Comparison of ENCODE assay signal across 13 cellular contexts in genomic region chr6:29624520-29624961, GRCh38. TPM values are rescaled to one million over a fixed set of nuclear protein-coding genes. Genes with fewer than 3 reads are reported as not detected.
DNase-seq lines count a peak whose midpoint lies in the region; ATAC-seq, FAIRE-seq and TF ChIP-seq lines count a peak whose summit lies in the region.
"Had no signal": no experiment of that assay in that cellular context is flagged by ENCODE, and none has a peak within 500 bp of the region (broad histone marks: within the 10 kb centered on the region; RNA-seq: fewer than 3 reads in every experiment).

No MANE protein-coding gene starts in this region.

- peak overlapping the region in 1 of 2 experiments; percentile 62; a peak in 1 of 4 replicates for H3K9ac ChIP-seq in K562 (ENCODE audit: insufficient read depth in 1 of 2, low read depth in 2 of 2, low read length in 2 of 2)

- DNase-seq in H7 (peak; percentile 47), K562 (ENCODE audit: extremely low read depth in 1 of 4, low spot score in 3 of 4) (peak in 2 of 4 experiments; percentile 34 to 38), naive B cell (no peak), WERI-Rb-1 (no peak), NOMO-1 treated with dmso at 0.1 percent for 144 hours (lab: John Stamatoyannopoulos, UW; ENCODE audit: unreplicated experiment) (no peak)
- no peak for DNase-seq in activated CD8-positive, alpha-beta memory T cell treated with anti-CD3 and anti-CD28 coated beads, Interleukin-2, amount 50 U/mL, for 48 hours
- DNase-seq: activated naive CD8-positive, alpha-beta T cell treated with anti-CD3 and anti-CD28 coated beads for 36 hours; central memory CD4-positive, alpha-beta T cell; natural killer cell; NCI-H446 had no signal

- WGBS in K562 (ENCODE audit: insufficient coverage, low coverage, missing lambda C conversion rate) = 19% methylated on average over 3 of the region's 3 CpGs

- H4K20me1 ChIP-seq in K562 (replicated peaks; ENCODE audit: control insufficient read depth, insufficient read depth, low read length) = no peaks in the 10 kb centered on the region

- H3K27me3 Mint-ChIP-seq in naive B cell = no peaks in the 10 kb centered on the region

- TF ChIP-seq EP300 in K562 (IDR thresholded peaks at IDR 0.05; ENCODE audit: low read length) = no peak

- no peak for TF ChIP-seq CTCF in K562 (IDR thresholded peaks at IDR 0.05 in 2 of 3, conservative IDR thresholded peaks at IDR 0.05 in 1 of 3; ENCODE audit: insufficient read depth in 2 of 3, low read depth in 1 of 3, low read length in 3 of 3)
- TF ChIP-seq CTCF in WERI-Rb-1 (IDR thresholded peaks at IDR 0.05; ENCODE audit: low read depth, low read length) = no peak

- H3K9me3 ChIP-seq in K562 (replicated peaks; ENCODE audit: control insufficient read depth, insufficient read depth, low read depth, low read length) (no peaks in the 10 kb centered on the region), WERI-Rb-1 (ENCODE audit: severe bottlenecking) (no peaks in the 10 kb centered on the region)

- POLR2A ChIA-PET in K562 (lab: Yijun Ruan, JAX) = interaction anchor here (0.7 to 1.0 kb wide), 4 partner anchors 8 to 699 kb away, joined by 3 to 4 read pairs (median 3); partner anchors contain the start of gene GABBR1

- CTCF ChIA-PET in K562 (lab: Yijun Ruan, JAX; ENCODE audit: low intra/inter-chr PET ratio) = no interaction called here

- TF ChIP-seq POLR2A in K562 (conservative IDR thresholded peaks at IDR 0.05) = no peak

- H3K4me1 ChIP-seq in K562 (replicated peaks in 1 of 2; ENCODE audit: control insufficient read depth in 2 of 2, insufficient read depth in 2 of 2, low read length in 2 of 2) = peaks cover 37% of the 10 kb centered on the region in 2 experiments

- no peaks in the 10 kb centered on the region for H3K9me3 Mint-ChIP-seq in naive B cell
- H3K9me3 Mint-ChIP-seq: activated naive CD8-positive, alpha-beta T cell treated with anti-CD3 and anti-CD28 coated beads for 36 hours; natural killer cell; stimulated activated naive CD8-positive, alpha-beta T cell treated with anti-CD3 and anti-CD28 coated beads, Interleukin-15, Interleukin-2, amounts not matched to agents 100 ng/mL and 50 ng/mL, for 24 hours had no signal

- TF ChIP-seq RAD21 in K562 (CRISPR knock-in tag; conservative IDR thresholded peaks at IDR 0.05 in 1 of 2, IDR thresholded peaks at IDR 0.05 in 1 of 2) = no peak

- H3K27ac Mint-ChIP-seq in naive B cell = peak overlapping the region in 4 of 6 donors; percentile 2 to 85 (median 6)
- H3K27ac Mint-ChIP-seq: activated naive CD8-positive, alpha-beta T cell treated with anti-CD3 and anti-CD28 coated beads for 36 hours; natural killer cell; stimulated activated naive CD8-positive, alpha-beta T cell treated with anti-CD3 and anti-CD28 coated beads, Interleukin-15, Interleukin-2, amounts not matched to agents 100 ng/mL and 50 ng/mL, for 24 hours had no signal

- H3K27me3 ChIP-seq in H7 (ENCODE audit: control insufficient read depth, insufficient read depth, low read length) = no peaks in the 10 kb centered on the region
- no peaks in the 10 kb centered on the region for H3K27me3 ChIP-seq in K562 (ENCODE audit: control insufficient read depth in 2 of 2, insufficient read depth in 2 of 2, low read length in 2 of 2)
- H3K27me3 ChIP-seq in WERI-Rb-1 (ENCODE audit: insufficient read depth, low read depth, severe bottlenecking) = no peaks in the 10 kb centered on the region

- no peaks in the 10 kb centered on the region for H3K9me1 ChIP-seq in K562 (ENCODE audit: control insufficient read depth, insufficient read depth, low read length)

- no peak overlapping the region for H3K4me3 ChIP-seq in H7 (ENCODE audit: insufficient read depth, low read depth, low read length)
- H3K4me3 ChIP-seq in K562 = no peak overlapping the region
- H3K4me3 ChIP-seq in WERI-Rb-1 (ENCODE audit: low read depth, low read length) = no peak overlapping the region

- no TSS peak for BruUV-seq in K562 (replicated peaks; lab: Mats Ljungman, UMichigan)

- H3K27ac ChIP-seq in K562 (ENCODE audit: extremely low read depth, low read depth, low read length) (0 out of 3 replicates have a peak overlapping the region, but pooled peaks have one; percentile 1), WERI-Rb-1 (no peak overlapping the region)

- H3K4me3 Mint-ChIP-seq in naive B cell = no peak overlapping the region
- H3K4me3 Mint-ChIP-seq: activated naive CD8-positive, alpha-beta T cell treated with anti-CD3 and anti-CD28 coated beads for 36 hours; natural killer cell; stimulated activated naive CD8-positive, alpha-beta T cell treated with anti-CD3 and anti-CD28 coated beads, Interleukin-15, Interleukin-2, amounts not matched to agents 100 ng/mL and 50 ng/mL, for 24 hours had no signal

- in situ Hi-C loops in K562 (cut with MboI) = no loop called here

- no peak for ATAC-seq in K562
- no peak for ATAC-seq in naive B cell (ENCODE audit: low read depth in 2 of 2)
- ATAC-seq: left lobe of liver, natural killer cell had no signal

- peak overlapping the region; percentile 24; the same call in 1 of the 2 replicates for H3K4me2 ChIP-seq in K562 (ENCODE audit: insufficient read depth, low read length)

- H3K79me2 ChIP-seq in K562 (ENCODE audit: control insufficient read depth, insufficient read depth, low read length) = peaks cover 42% of the 10 kb centered on the region

- FAIRE-seq in K562 (lab: Jason Lieb, UNC) = peak; percentile 63

- intact Hi-C loops in K562 (cut with micrococcal nuclease) = no loop called here

- peaks cover 27 to 31% (median 31%) of the 10 kb centered on the region in 3 donors for H3K4me1 Mint-ChIP-seq in naive B cell

- peaks cover 3 to 39% of the 10 kb centered on the region in 2 donors for H3K36me3 Mint-ChIP-seq in naive B cell
- H3K36me3 Mint-ChIP-seq: activated naive CD8-positive, alpha-beta T cell treated with anti-CD3 and anti-CD28 coated beads for 36 hours; natural killer cell had no signal

- no peak overlapping the region for H2AFZ ChIP-seq in K562 (ENCODE audit: low read depth, low read length)

- H3K36me3 ChIP-seq in H7 (replicated peaks; ENCODE audit: control insufficient read depth, insufficient read depth, low read length) (peaks cover 34% of the 10 kb centered on the region), K562 (ENCODE audit: control insufficient read depth, insufficient read depth, low read length) (peaks cover 52% of the 10 kb centered on the region), WERI-Rb-1 (peaks cover 52% of the 10 kb centered on the region)

RNA-seq across cellular contexts. Expression of gene GABBR1, which starts 8.4 kb away (rescaled TPM):
- total RNA-seq in H7 (2014; rRNA removed; shearing (Covaris generic)) = 21.8 and 23.2 TPM in 2 replicates
- total RNA-seq in K562 (2011; cell fraction: chromatin; rRNA removed; ENCODE audit: low replicate concordance) = 315 and 347 TPM in 2 replicates
- total RNA-seq in K562 (2011; cell fraction: nucleolus; rRNA removed) = 122 and 127 TPM in 2 replicates
- total RNA-seq in K562 (2011; cell fraction: nucleoplasm; rRNA removed) = 213 and 355 TPM in 2 replicates
- total RNA-seq in K562 (2014; rRNA removed) (8.4 and 13.8 TPM in 2 replicates), K562 (2014; rRNA removed; fragmentation: Illumina TruSeq; extraction: Trizol) (13.8 and 18.0 TPM in 2 replicates), K562 (2015; rRNA removed; fragmentation: Illumina TruSeq; extraction: Trizol) (20.8 and 24.1 TPM in 2 replicates), K562 (2021) (32.0 and 43.6 TPM in 2 replicates)
- polyA plus RNA-seq in K562 (2011; rRNA removed) (32.0 and 38.1 TPM in 2 replicates), K562 (2014; fragmentation: Illumina TruSeq; extraction: Trizol) (30.7 and 39.5 TPM in 2 replicates), K562 (2014; fragmentation: Nextera tagmentation; extraction: Ambion mirVana) (1 to 10 TPM; 2.2 to 2.4 TPM), K562 (2014; rRNA removed) (42.1 and 48.3 TPM in 2 replicates), naive B cell (ENCODE audit: low read depth in 6 of 6) (10 to 100 TPM in 1 of 6 donors, 1 to 10 TPM in 4, not detected in 1; 4.1 to 11.3 (median 4.6) TPM)
- 26.4 and 34.1 TPM in 2 replicates for polyA plus RNA-seq in K562 (2011; cell fraction: cytosol; rRNA removed)
- polyA plus RNA-seq in K562 (2011; cell fraction: nucleus; rRNA removed) = 333 and 428 TPM in 2 replicates
- 38.3 and 56.3 TPM in 2 replicates for polyA plus RNA-seq in K562 (2012)
- polyA minus RNA-seq in K562 (2011; rRNA and poly(A)+ RNA removed) = 28.2 and 30.1 TPM in 2 replicates
- 8.6 and 13.7 TPM in 2 replicates for polyA minus RNA-seq in K562 (2011; cell fraction: cytosol; rRNA and poly(A)+ RNA removed)
- 61.4 and 72.4 TPM in 2 replicates for polyA minus RNA-seq in K562 (2011; cell fraction: nucleus; rRNA and poly(A)+ RNA removed)

RNA-seq across cellular contexts. Expression of gene MOG, which starts 32.4 kb away (rescaled TPM):
- 1.4 and 2.0 TPM in 2 replicates for total RNA-seq in H7 (2014; rRNA removed; shearing (Covaris generic))
- total RNA-seq in K562 (2011; cell fraction: chromatin; rRNA removed; ENCODE audit: low replicate concordance) = 0.48 TPM in 1 of 2 replicates, not detected in the other
- total RNA-seq in K562 (2011; cell fraction: nucleolus; rRNA removed) = not detected in 2 replicates
- total RNA-seq in K562 (2011; cell fraction: nucleoplasm; rRNA removed) = 0.15 TPM in 1 of 2 replicates, not detected in the other
- not detected in 2 replicates for total RNA-seq in K562 (2014; rRNA removed)
- not detected in 2 replicates for total RNA-seq in K562 (2014; rRNA removed; fragmentation: Illumina TruSeq; extraction: Trizol)
- not detected in 2 replicates for total RNA-seq in K562 (2015; rRNA removed; fragmentation: Illumina TruSeq; extraction: Trizol)
- total RNA-seq in K562 (2021) = not detected in 2 replicates
- polyA plus RNA-seq in K562 (2011; rRNA removed) = not detected in 2 replicates
- not detected in 2 replicates for polyA plus RNA-seq in K562 (2011; cell fraction: cytosol; rRNA removed)
- polyA plus RNA-seq in K562 (2011; cell fraction: nucleus; rRNA removed) = not detected in 2 replicates
- polyA plus RNA-seq in K562 (2012) = not detected in 2 replicates
- polyA plus RNA-seq in K562 (2014; fragmentation: Illumina TruSeq; extraction: Trizol) = not detected in 2 replicates
- not detected for polyA plus RNA-seq in K562 (2014; fragmentation: Nextera tagmentation; extraction: Ambion mirVana)
- polyA plus RNA-seq in K562 (2014; rRNA removed) = not detected in 2 replicates
- polyA minus RNA-seq in K562 (2011; rRNA and poly(A)+ RNA removed) = not detected in 2 replicates
- not detected in 2 replicates for polyA minus RNA-seq in K562 (2011; cell fraction: cytosol; rRNA and poly(A)+ RNA removed)
- not detected in 2 replicates for polyA minus RNA-seq in K562 (2011; cell fraction: nucleus; rRNA and poly(A)+ RNA removed)
- not detected for polyA plus RNA-seq in naive B cell (ENCODE audit: low read depth in 6 of 6)
- total RNA-seq: activated naive CD8-positive, alpha-beta T cell treated with anti-CD3 and anti-CD28 coated beads for 36 hours; HT-29; left lobe of liver; natural killer cell had no signal

RNA-seq across cellular contexts. Expression of gene OR2H2, which starts 39.6 kb away (rescaled TPM):
- not detected in 2 replicates for total RNA-seq in H7 (2014; rRNA removed; shearing (Covaris generic))
- total RNA-seq in K562 (2011; cell fraction: chromatin; rRNA removed; ENCODE audit: low replicate concordance) = not detected in 2 replicates
- total RNA-seq in K562 (2011; cell fraction: nucleolus; rRNA removed) = not detected in 2 replicates
- not detected in 2 replicates for total RNA-seq in K562 (2011; cell fraction: nucleoplasm; rRNA removed)
- total RNA-seq in K562 (2014; rRNA removed) (not detected in 2 replicates), K562 (2014; rRNA removed; fragmentation: Illumina TruSeq; extraction: Trizol) (not detected in 2 replicates), K562 (2015; rRNA removed; fragmentation: Illumina TruSeq; extraction: Trizol) (not detected in 2 replicates), K562 (2021) (not detected in 2 replicates)
- polyA plus RNA-seq in K562 (2011; rRNA removed) (not detected in 2 replicates), K562 (2014; fragmentation: Illumina TruSeq; extraction: Trizol) (not detected in 2 replicates), K562 (2014; fragmentation: Nextera tagmentation; extraction: Ambion mirVana) (not detected), K562 (2014; rRNA removed) (not detected in 2 replicates), naive B cell (ENCODE audit: low read depth in 6 of 6) (under 1 TPM in 2 of 6 donors, not detected in 4; 0.15 to 0.17 TPM)
- not detected in 2 replicates for polyA plus RNA-seq in K562 (2011; cell fraction: cytosol; rRNA removed)
- not detected in 2 replicates for polyA plus RNA-seq in K562 (2011; cell fraction: nucleus; rRNA removed)
- 0.07 and 0.08 TPM in 2 replicates for polyA plus RNA-seq in K562 (2012)
- polyA minus RNA-seq in K562 (2011; rRNA and poly(A)+ RNA removed) = not detected in 2 replicates
- polyA minus RNA-seq in K562 (2011; cell fraction: cytosol; rRNA and poly(A)+ RNA removed) = not detected in 2 replicates
- polyA minus RNA-seq in K562 (2011; cell fraction: nucleus; rRNA and poly(A)+ RNA removed) = not detected in 2 replicates
- total RNA-seq: activated naive CD8-positive, alpha-beta T cell treated with anti-CD3 and anti-CD28 coated beads for 36 hours; HT-29; left lobe of liver; natural killer cell had no signal

RNA-seq across cellular contexts. Expression of gene ZFP57, which starts 56.4 kb away (rescaled TPM):
- total RNA-seq in H7 (2014; rRNA removed; shearing (Covaris generic)) = 0.10 and 0.74 TPM in 2 replicates
- 0.14 TPM in 1 of 2 replicates, not detected in the other for total RNA-seq in K562 (2011; cell fraction: chromatin; rRNA removed; ENCODE audit: low replicate concordance)
- total RNA-seq in K562 (2011; cell fraction: nucleolus; rRNA removed) = not detected in 2 replicates
- total RNA-seq in K562 (2011; cell fraction: nucleoplasm; rRNA removed) = not detected in 2 replicates
- total RNA-seq in K562 (2014; rRNA removed) (0.20 and 0.23 TPM in 2 replicates), K562 (2014; rRNA removed; fragmentation: Illumina TruSeq; extraction: Trizol) (0.13 and 0.22 TPM in 2 replicates), K562 (2015; rRNA removed; fragmentation: Illumina TruSeq; extraction: Trizol) (0.07 TPM in 1 of 2 replicates, not detected in the other), K562 (2021) (0.13 TPM in 2 replicates)
- polyA plus RNA-seq in K562 (2011; rRNA removed) (0.04 TPM in 1 of 2 replicates, not detected in the other), K562 (2014; fragmentation: Illumina TruSeq; extraction: Trizol) (0.10 and 0.28 TPM in 2 replicates), K562 (2014; fragmentation: Nextera tagmentation; extraction: Ambion mirVana) (under 1 TPM; 0.07 to 0.11 TPM), K562 (2014; rRNA removed) (0.09 and 0.28 TPM in 2 replicates), naive B cell (ENCODE audit: low read depth in 6 of 6) (1 to 10 TPM in 3 of 6 donors, not detected in 3; 1.8 to 3.1 (median 2.5) TPM)
- not detected in 2 replicates for polyA plus RNA-seq in K562 (2011; cell fraction: cytosol; rRNA removed)
- not detected in 2 replicates for polyA plus RNA-seq in K562 (2011; cell fraction: nucleus; rRNA removed)
- polyA plus RNA-seq in K562 (2012) = 0.05 and 0.15 TPM in 2 replicates
- polyA minus RNA-seq in K562 (2011; rRNA and poly(A)+ RNA removed) = not detected in 2 replicates
- not detected in 2 replicates for polyA minus RNA-seq in K562 (2011; cell fraction: cytosol; rRNA and poly(A)+ RNA removed)
- not detected in 2 replicates for polyA minus RNA-seq in K562 (2011; cell fraction: nucleus; rRNA and poly(A)+ RNA removed)
- total RNA-seq: HT-29, left lobe of liver had no signal
